ENCODE assay signal across 17 cellular contexts in genomic region chr11:32439488-32440210, GRCh38. TPM values are rescaled to one million over a fixed set of nuclear protein-coding genes. Genes with fewer than 3 reads are reported as not detected.
A peak's percentile ranks its signal among the peaks of the same experiment; 100 is the strongest.
DNase-seq lines count a peak whose midpoint lies in the region; ATAC-seq and TF ChIP-seq lines count a peak whose summit lies in the region.
"Had no signal": no experiment of that assay in that cellular context is flagged by ENCODE, and none has a peak within 500 bp of the region (broad histone marks: within the 10 kb centered on the region; RNA-seq: fewer than 3 reads in every experiment).

No MANE protein-coding gene starts in this region.

- peak overlapping the region; percentile 26 for H3K27ac Mint-ChIP-seq in activated CD8-positive, alpha-beta T cell treated with anti-CD3 and anti-CD28 coated beads, Interleukin-2, amount 10 ng/mL, durations not matched to agents 7 days and 5 days
- H3K27ac Mint-ChIP-seq in activated CD8-positive, alpha-beta T cell treated with anti-CD3 and anti-CD28 coated beads for 36 hours, result no peak overlapping the region
- H3K27ac Mint-ChIP-seq: CD8-positive, alpha-beta T cell had no signal

- H3K36me3 ChIP-seq in iPS-15b (ENCODE audit: control insufficient read depth, insufficient read depth, low read length), result no peaks in the 10 kb centered on the region
- no peaks in the 10 kb centered on the region for H3K36me3 ChIP-seq in smooth muscle cell (ENCODE audit: low read depth)
- H3K36me3 ChIP-seq: tibial nerve had no signal

- H3K27me3 Mint-ChIP-seq in activated CD8-positive, alpha-beta T cell treated with anti-CD3 and anti-CD28 coated beads, Interleukin-2, amount 10 ng/mL, durations not matched to agents 7 days and 5 days (ENCODE audit: low read depth), result peaks cover 74% of the 10 kb centered on the region
- H3K27me3 Mint-ChIP-seq in activated CD8-positive, alpha-beta T cell treated with anti-CD3 and anti-CD28 coated beads for 36 hours, result peaks cover 60% of the 10 kb centered on the region

- H3K79me2 ChIP-seq in smooth muscle cell (ENCODE audit: low read depth), result no peaks in the 10 kb centered on the region

- peaks cover 13% of the 10 kb centered on the region for H3K4me1 Mint-ChIP-seq in activated CD8-positive, alpha-beta T cell treated with anti-CD3 and anti-CD28 coated beads, Interleukin-2, amount 10 ng/mL, durations not matched to agents 7 days and 5 days (ENCODE audit: low read depth)
- H3K4me1 Mint-ChIP-seq in activated CD8-positive, alpha-beta T cell treated with anti-CD3 and anti-CD28 coated beads for 36 hours (ENCODE audit: low read depth), result peaks cover 21% of the 10 kb centered on the region

- 15% methylated on average over 21 of the region's 21 CpGs for WGBS in smooth muscle cell (ENCODE audit: low lambda C conversion rate)

- no peak for TF ChIP-seq CTCF in activated CD8-positive, alpha-beta T cell treated with anti-CD3 and anti-CD28 coated beads for 36 hours (IDR thresholded peaks at IDR 0.05)
- TF ChIP-seq CTCF in smooth muscle cell (IDR thresholded peaks at IDR 0.05; ENCODE audit: borderline replicate concordance, insufficient read depth, poor library complexity, severe bottlenecking), result no peak

- H3K9me3 Mint-ChIP-seq in activated CD8-positive, alpha-beta T cell treated with anti-CD3 and anti-CD28 coated beads, Interleukin-2, amount 10 ng/mL, durations not matched to agents 7 days and 5 days (ENCODE audit: insufficient read depth), result no peaks in the 10 kb centered on the region
- H3K9me3 Mint-ChIP-seq in activated CD8-positive, alpha-beta T cell treated with anti-CD3 and anti-CD28 coated beads for 36 hours, result no peaks in the 10 kb centered on the region
- H3K9me3 Mint-ChIP-seq: CD8-positive, alpha-beta T cell had no signal

- H3K36me3 Mint-ChIP-seq in activated CD8-positive, alpha-beta T cell treated with anti-CD3 and anti-CD28 coated beads, Interleukin-2, amount 10 ng/mL, durations not matched to agents 7 days and 5 days (ENCODE audit: low read depth), result peaks cover 5% of the 10 kb centered on the region
- H3K36me3 Mint-ChIP-seq in activated CD8-positive, alpha-beta T cell treated with anti-CD3 and anti-CD28 coated beads for 36 hours (ENCODE audit: low read depth), result no peaks in the 10 kb centered on the region
- H3K36me3 Mint-ChIP-seq: CD8-positive, alpha-beta T cell had no signal

- no peak overlapping the region for H3K27ac ChIP-seq in smooth muscle cell (ENCODE audit: low read depth)
- H3K27ac ChIP-seq: tibial nerve had no signal

- no peak for DNase-seq in activated CD8-positive, alpha-beta T cell treated with anti-CD3 and anti-CD28 coated beads, Interleukin-2, amount 10 ng/mL, durations not matched to agents 7 days and 5 days
- DNase-seq in activated CD8-positive, alpha-beta T cell treated with anti-CD3 and anti-CD28 coated beads for 36 hours, result no peak
- DNase-seq in NCI-H2171 treated with DMSO at 0.1 percent for 48 hours (lab: John Stamatoyannopoulos, UW) (peak; percentile 50), smooth muscle cell (lab: John Stamatoyannopoulos, UW; ENCODE audit: unreplicated experiment) (no peak), posterior vena cava (ENCODE audit: low spot score) (no peak), COR-L47 (lab: John Stamatoyannopoulos, UW) (no peak)
- DNase-seq: ACHN; activated T-cell treated with anti-CD3 and anti-CD28 coated beads, Interleukin-2, amount 50 U/mL, for 48 hours; CD8-positive, alpha-beta T cell; IMR-90; NCI-H187 treated with DMSO at 0.1 percent for 48 hours; SIG-M5; stimulated activated CD4-positive, alpha-beta T cell treated with anti-CD3 and anti-CD28 coated beads, Interleukin-4, amount 100 ng/mL, for 4 hours had no signal

- no peaks in the 10 kb centered on the region for H4K20me1 ChIP-seq in smooth muscle cell (ENCODE audit: low read depth)

- H3K4me1 ChIP-seq in iPS-15b (ENCODE audit: control insufficient read depth, insufficient read depth, low read length) (peaks cover 5% of the 10 kb centered on the region), smooth muscle cell (ENCODE audit: low read depth) (peaks cover 15% of the 10 kb centered on the region)

- peak overlapping the region; percentile 75 for H3K4me2 ChIP-seq in smooth muscle cell

- H3K4me3 Mint-ChIP-seq in activated CD8-positive, alpha-beta T cell treated with anti-CD3 and anti-CD28 coated beads, Interleukin-2, amount 10 ng/mL, durations not matched to agents 7 days and 5 days, result no peak overlapping the region
- no peak overlapping the region for H3K4me3 Mint-ChIP-seq in activated CD8-positive, alpha-beta T cell treated with anti-CD3 and anti-CD28 coated beads for 36 hours
- H3K4me3 Mint-ChIP-seq: CD8-positive, alpha-beta T cell had no signal

- peak overlapping the region; percentile 61 for H3K4me3 ChIP-seq in iPS-15b (ENCODE audit: low read depth, low read length)
- no peak overlapping the region for H3K4me3 ChIP-seq in smooth muscle cell

- H3K9ac ChIP-seq in iPS-15b (ENCODE audit: low read depth, low read length) (no peak overlapping the region), smooth muscle cell (ENCODE audit: low read depth) (no peak overlapping the region)

- H3K9me3 ChIP-seq in iPS-15b (ENCODE audit: control insufficient read depth, insufficient read depth, low read length), result no peaks in the 10 kb centered on the region
- H3K9me3 ChIP-seq in smooth muscle cell (replicated peaks; ENCODE audit: low read depth), result no peaks in the 10 kb centered on the region
- H3K9me3 ChIP-seq: tibial nerve had no signal

- intact Hi-C loops in activated CD8-positive, alpha-beta T cell treated with anti-CD3 and anti-CD28 coated beads for 36 hours (cut with micrococcal nuclease), result loop anchor here (5.0 to 10.0 kb wide), 2 partner anchors 632 to 735 kb away; no protein-coding TSS in a partner anchor
- intact Hi-C loops in posterior vena cava (cut with DNase I), result no loop called here

- H2AFZ ChIP-seq in smooth muscle cell (ENCODE audit: low read depth), result no peak overlapping the region

- CTCF ChIA-PET in activated CD8-positive, alpha-beta T cell treated with anti-CD3 and anti-CD28 coated beads, Interleukin-2, amount 10 ng/mL, durations not matched to agents 7 days and 5 days (lab: Charles Lee), result no interaction called here
- CTCF ChIA-PET in activated CD8-positive, alpha-beta T cell treated with anti-CD3 and anti-CD28 coated beads for 36 hours (lab: Charles Lee), result no interaction called here

- POLR2A ChIA-PET in activated CD8-positive, alpha-beta T cell treated with anti-CD3 and anti-CD28 coated beads, Interleukin-2, amount 10 ng/mL, durations not matched to agents 7 days and 5 days (lab: Charles Lee), result no interaction called here
- POLR2A ChIA-PET in activated CD8-positive, alpha-beta T cell treated with anti-CD3 and anti-CD28 coated beads for 36 hours (lab: Charles Lee), result interaction anchor here (0.9 kb wide), 1 partner anchor 9 kb away, joined by 6 read pairs; no protein-coding TSS in a partner anchor

- peaks cover 95% of the 10 kb centered on the region for H3K27me3 ChIP-seq in iPS-15b (ENCODE audit: control insufficient read depth, insufficient read depth, low read length)
- H3K27me3 ChIP-seq in smooth muscle cell (ENCODE audit: low read depth), result peaks cover 100% of the 10 kb centered on the region

- no peak for ATAC-seq in activated CD8-positive, alpha-beta T cell treated with anti-CD3 and anti-CD28 coated beads, Interleukin-2, amount 10 ng/mL, durations not matched to agents 7 days and 5 days
- ATAC-seq in activated CD8-positive, alpha-beta T cell treated with anti-CD3 and anti-CD28 coated beads for 36 hours, result no peak
- no peak for ATAC-seq in GM18907 (IDR thresholded peaks at IDR 0.05; ENCODE audit: unreplicated experiment)
- ATAC-seq: CD8-positive, alpha-beta T cell had no signal

- H3F3A ChIP-seq in smooth muscle cell (ENCODE audit: low read depth), result no peaks in the 10 kb centered on the region

RNA-seq across cellular contexts. Expression of gene WT1, which starts 4.3 kb away (rescaled TPM):
- total RNA-seq in activated CD8-positive, alpha-beta T cell treated with anti-CD3 and anti-CD28 coated beads, Interleukin-2, amount 10 ng/mL, durations not matched to agents 7 days and 5 days, result not detected
- not detected for total RNA-seq in activated CD8-positive, alpha-beta T cell treated with anti-CD3 and anti-CD28 coated beads for 36 hours
- total RNA-seq in smooth muscle cell (not detected in 2 replicates), posterior vena cava (1 to 10 TPM; 1.4 to 3.4 TPM)
- not detected in 2 replicates for polyA plus RNA-seq in smooth muscle cell
- total RNA-seq: CD8-positive, alpha-beta T cell; IMR-90; skeletal muscle tissue; tibial nerve had no signal
- polyA plus RNA-seq: IMR-90 had no signal
